ENCODE assay signal across 1 cellular context in the genomic region with DNA sequence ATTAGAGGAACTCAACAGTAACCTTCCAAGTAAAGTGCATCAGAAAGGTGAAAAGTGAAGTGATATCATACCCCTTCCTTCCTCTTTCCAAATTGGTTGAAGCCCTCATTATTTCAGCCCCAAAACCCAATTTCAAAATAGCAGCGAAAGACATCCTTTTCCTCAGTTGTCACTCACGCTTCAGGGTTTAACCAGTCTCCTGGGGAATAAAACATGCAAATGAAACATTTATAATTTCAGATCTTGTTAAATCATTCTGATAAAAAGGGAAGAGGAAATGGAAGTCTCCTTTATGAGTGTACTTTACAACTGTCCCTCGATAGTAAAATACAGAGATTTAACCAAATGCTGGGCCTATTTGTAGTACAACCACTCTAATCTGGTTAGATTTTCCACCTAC.
TF ChIP-seq lines count a peak whose summit lies in the region.

No MANE protein-coding gene starts in this region.

TF ChIP-seq in GM12878, 131 proteins besides CTCF, POLR2A, EP300 and RAD21 (continued from another document and continues in another):
- TF ChIP-seq EED (IDR thresholded peaks at IDR 0.05; ENCODE audit: low read depth) (0 out of 2 replicates have a peak, but pooled peaks have one; percentile 26), NFYA (IDR thresholded peaks at IDR 0.05; ENCODE audit: borderline replicate concordance, low read depth, low read length) (no peak), FOXK2 (IDR thresholded peaks at IDR 0.05) (no peak), SUZ12 (IDR thresholded peaks at IDR 0.05; ENCODE audit: unreplicated experiment) (no peak), SUPT20H (IDR thresholded peaks at IDR 0.05; ENCODE audit: borderline replicate concordance, control insufficient read depth, low read depth, low read length) (no peak), ATF7 (IDR thresholded peaks at IDR 0.05; ENCODE audit: low read depth) (no peak), ZBED1 (IDR thresholded peaks at IDR 0.05; ENCODE audit: borderline replicate concordance) (no peak), MYB (IDR thresholded peaks at IDR 0.05; ENCODE audit: borderline replicate concordance, low read depth, low read length) (no peak), WRNIP1 (IDR thresholded peaks at IDR 0.05; ENCODE audit: borderline replicate concordance, low read depth, low read length) (no peak), RELA (IDR thresholded peaks at IDR 0.05; ENCODE audit: borderline replicate concordance, partially characterized antibody) (no peak), LARP7 (IDR thresholded peaks at IDR 0.05) (no peak), SP1 (IDR thresholded peaks at IDR 0.05; ENCODE audit: low read depth, low read length) (no peak), CREB1 (IDR thresholded peaks at IDR 0.05; ENCODE audit: low read depth) (no peak), SREBF2 (IDR thresholded peaks at IDR 0.05; ENCODE audit: low read length) (no peak), SMC3 (IDR thresholded peaks at IDR 0.05; ENCODE audit: borderline replicate concordance, low read length) (no peak), SPI1 (IDR thresholded peaks at IDR 0.05; ENCODE audit: borderline replicate concordance, insufficient read depth, low read depth, low read length) (peak; percentile 49; the same call in 1 of the 2 replicates), HDAC2 (IDR thresholded peaks at IDR 0.05) (no peak), SMARCA5 (IDR thresholded peaks at IDR 0.05) (no peak), MTA2 (IDR thresholded peaks at IDR 0.05; ENCODE audit: low read depth) (0 out of 2 replicates have a peak, but pooled peaks have one; percentile 19), MXI1 (IDR thresholded peaks at IDR 0.05; ENCODE audit: low read depth, low read length) (no peak)
- TF ChIP-seq, protein P1, sequence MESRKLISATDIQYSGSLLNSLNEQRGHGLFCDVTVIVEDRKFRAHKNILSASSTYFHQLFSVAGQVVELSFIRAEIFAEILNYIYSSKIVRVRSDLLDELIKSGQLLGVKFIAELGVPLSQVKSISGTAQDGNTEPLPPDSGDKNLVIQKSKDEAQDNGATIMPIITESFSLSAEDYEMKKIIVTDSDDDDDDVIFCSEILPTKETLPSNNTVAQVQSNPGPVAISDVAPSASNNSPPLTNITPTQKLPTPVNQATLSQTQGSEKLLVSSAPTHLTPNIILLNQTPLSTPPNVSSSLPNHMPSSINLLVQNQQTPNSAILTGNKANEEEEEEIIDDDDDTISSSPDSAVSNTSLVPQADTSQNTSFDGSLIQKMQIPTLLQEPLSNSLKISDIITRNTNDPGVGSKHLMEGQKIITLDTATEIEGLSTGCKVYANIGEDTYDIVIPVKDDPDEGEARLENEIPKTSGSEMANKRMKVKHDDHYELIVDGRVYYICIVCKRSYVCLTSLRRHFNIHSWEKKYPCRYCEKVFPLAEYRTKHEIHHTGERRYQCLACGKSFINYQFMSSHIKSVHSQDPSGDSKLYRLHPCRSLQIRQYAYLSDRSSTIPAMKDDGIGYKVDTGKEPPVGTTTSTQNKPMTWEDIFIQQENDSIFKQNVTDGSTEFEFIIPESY (IDR thresholded peaks at IDR 0.05): no peak
- TF ChIP-seq, protein P2, sequence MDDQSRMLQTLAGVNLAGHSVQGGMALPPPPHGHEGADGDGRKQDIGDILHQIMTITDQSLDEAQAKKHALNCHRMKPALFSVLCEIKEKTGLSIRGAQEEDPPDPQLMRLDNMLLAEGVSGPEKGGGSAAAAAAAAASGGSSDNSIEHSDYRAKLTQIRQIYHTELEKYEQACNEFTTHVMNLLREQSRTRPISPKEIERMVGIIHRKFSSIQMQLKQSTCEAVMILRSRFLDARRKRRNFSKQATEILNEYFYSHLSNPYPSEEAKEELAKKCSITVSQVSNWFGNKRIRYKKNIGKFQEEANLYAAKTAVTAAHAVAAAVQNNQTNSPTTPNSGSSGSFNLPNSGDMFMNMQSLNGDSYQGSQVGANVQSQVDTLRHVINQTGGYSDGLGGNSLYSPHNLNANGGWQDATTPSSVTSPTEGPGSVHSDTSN (IDR thresholded peaks at IDR 0.05; ENCODE audit: insufficient replicate concordance, low read depth, low read length): no peak
- TF ChIP-seq, protein P3, sequence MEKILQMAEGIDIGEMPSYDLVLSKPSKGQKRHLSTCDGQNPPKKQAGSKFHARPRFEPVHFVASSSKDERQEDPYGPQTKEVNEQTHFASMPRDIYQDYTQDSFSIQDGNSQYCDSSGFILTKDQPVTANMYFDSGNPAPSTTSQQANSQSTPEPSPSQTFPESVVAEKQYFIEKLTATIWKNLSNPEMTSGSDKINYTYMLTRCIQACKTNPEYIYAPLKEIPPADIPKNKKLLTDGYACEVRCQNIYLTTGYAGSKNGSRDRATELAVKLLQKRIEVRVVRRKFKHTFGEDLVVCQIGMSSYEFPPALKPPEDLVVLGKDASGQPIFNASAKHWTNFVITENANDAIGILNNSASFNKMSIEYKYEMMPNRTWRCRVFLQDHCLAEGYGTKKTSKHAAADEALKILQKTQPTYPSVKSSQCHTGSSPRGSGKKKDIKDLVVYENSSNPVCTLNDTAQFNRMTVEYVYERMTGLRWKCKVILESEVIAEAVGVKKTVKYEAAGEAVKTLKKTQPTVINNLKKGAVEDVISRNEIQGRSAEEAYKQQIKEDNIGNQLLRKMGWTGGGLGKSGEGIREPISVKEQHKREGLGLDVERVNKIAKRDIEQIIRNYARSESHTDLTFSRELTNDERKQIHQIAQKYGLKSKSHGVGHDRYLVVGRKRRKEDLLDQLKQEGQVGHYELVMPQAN (conservative IDR thresholded peaks at IDR 0.05): no peak
- TF ChIP-seq, protein P4, sequence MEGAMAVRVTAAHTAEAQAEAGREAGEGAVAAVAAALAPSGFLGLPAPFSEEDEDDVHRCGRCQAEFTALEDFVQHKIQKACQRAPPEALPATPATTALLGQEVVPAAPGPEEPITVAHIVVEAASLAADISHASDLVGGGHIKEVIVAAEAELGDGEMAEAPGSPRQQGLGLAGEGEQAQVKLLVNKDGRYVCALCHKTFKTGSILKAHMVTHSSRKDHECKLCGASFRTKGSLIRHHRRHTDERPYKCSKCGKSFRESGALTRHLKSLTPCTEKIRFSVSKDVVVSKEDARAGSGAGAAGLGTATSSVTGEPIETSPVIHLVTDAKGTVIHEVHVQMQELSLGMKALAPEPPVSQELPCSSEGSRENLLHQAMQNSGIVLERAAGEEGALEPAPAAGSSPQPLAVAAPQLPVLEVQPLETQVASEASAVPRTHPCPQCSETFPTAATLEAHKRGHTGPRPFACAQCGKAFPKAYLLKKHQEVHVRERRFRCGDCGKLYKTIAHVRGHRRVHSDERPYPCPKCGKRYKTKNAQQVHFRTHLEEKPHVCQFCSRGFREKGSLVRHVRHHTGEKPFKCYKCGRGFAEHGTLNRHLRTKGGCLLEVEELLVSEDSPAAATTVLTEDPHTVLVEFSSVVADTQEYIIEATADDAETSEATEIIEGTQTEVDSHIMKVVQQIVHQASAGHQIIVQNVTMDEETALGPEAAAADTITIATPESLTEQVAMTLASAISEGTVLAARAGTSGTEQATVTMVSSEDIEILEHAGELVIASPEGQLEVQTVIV (IDR thresholded peaks at IDR 0.05; ENCODE audit: borderline replicate concordance, partially characterized antibody): no peak
- TF ChIP-seq, protein P5, sequence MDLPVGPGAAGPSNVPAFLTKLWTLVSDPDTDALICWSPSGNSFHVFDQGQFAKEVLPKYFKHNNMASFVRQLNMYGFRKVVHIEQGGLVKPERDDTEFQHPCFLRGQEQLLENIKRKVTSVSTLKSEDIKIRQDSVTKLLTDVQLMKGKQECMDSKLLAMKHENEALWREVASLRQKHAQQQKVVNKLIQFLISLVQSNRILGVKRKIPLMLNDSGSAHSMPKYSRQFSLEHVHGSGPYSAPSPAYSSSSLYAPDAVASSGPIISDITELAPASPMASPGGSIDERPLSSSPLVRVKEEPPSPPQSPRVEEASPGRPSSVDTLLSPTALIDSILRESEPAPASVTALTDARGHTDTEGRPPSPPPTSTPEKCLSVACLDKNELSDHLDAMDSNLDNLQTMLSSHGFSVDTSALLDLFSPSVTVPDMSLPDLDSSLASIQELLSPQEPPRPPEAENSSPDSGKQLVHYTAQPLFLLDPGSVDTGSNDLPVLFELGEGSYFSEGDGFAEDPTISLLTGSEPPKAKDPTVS (IDR thresholded peaks at IDR 0.05; ENCODE audit: low read depth, low read length): no peak
- TF ChIP-seq, protein P6, sequence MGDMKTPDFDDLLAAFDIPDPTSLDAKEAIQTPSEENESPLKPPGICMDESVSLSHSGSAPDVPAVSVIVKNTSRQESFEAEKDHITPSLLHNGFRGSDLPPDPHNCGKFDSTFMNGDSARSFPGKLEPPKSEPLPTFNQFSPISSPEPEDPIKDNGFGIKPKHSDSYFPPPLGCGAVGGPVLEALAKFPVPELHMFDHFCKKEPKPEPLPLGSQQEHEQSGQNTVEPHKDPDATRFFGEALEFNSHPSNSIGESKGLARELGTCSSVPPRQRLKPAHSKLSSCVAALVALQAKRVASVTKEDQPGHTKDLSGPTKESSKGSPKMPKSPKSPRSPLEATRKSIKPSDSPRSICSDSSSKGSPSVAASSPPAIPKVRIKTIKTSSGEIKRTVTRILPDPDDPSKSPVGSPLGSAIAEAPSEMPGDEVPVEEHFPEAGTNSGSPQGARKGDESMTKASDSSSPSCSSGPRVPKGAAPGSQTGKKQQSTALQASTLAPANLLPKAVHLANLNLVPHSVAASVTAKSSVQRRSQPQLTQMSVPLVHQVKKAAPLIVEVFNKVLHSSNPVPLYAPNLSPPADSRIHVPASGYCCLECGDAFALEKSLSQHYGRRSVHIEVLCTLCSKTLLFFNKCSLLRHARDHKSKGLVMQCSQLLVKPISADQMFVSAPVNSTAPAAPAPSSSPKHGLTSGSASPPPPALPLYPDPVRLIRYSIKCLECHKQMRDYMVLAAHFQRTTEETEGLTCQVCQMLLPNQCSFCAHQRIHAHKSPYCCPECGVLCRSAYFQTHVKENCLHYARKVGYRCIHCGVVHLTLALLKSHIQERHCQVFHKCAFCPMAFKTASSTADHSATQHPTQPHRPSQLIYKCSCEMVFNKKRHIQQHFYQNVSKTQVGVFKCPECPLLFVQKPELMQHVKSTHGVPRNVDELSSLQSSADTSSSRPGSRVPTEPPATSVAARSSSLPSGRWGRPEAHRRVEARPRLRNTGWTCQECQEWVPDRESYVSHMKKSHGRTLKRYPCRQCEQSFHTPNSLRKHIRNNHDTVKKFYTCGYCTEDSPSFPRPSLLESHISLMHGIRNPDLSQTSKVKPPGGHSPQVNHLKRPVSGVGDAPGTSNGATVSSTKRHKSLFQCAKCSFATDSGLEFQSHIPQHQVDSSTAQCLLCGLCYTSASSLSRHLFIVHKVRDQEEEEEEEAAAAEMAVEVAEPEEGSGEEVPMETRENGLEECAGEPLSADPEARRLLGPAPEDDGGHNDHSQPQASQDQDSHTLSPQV (IDR thresholded peaks at IDR 0.05): no peak
- TF ChIP-seq, protein P7, sequence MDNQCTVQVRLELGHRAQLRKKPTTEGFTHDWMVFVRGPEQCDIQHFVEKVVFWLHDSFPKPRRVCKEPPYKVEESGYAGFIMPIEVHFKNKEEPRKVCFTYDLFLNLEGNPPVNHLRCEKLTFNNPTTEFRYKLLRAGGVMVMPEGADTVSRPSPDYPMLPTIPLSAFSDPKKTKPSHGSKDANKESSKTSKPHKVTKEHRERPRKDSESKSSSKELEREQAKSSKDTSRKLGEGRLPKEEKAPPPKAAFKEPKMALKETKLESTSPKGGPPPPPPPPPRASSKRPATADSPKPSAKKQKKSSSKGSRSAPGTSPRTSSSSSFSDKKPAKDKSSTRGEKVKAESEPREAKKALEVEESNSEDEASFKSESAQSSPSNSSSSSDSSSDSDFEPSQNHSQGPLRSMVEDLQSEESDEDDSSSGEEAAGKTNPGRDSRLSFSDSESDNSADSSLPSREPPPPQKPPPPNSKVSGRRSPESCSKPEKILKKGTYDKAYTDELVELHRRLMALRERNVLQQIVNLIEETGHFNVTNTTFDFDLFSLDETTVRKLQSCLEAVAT (IDR thresholded peaks at IDR 0.05): no peak
- TF ChIP-seq, protein P8, sequence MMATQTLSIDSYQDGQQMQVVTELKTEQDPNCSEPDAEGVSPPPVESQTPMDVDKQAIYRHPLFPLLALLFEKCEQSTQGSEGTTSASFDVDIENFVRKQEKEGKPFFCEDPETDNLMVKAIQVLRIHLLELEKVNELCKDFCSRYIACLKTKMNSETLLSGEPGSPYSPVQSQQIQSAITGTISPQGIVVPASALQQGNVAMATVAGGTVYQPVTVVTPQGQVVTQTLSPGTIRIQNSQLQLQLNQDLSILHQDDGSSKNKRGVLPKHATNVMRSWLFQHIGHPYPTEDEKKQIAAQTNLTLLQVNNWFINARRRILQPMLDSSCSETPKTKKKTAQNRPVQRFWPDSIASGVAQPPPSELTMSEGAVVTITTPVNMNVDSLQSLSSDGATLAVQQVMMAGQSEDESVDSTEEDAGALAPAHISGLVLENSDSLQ (IDR thresholded peaks at IDR 0.05): peak; percentile 68
- TF ChIP-seq, protein P9, sequence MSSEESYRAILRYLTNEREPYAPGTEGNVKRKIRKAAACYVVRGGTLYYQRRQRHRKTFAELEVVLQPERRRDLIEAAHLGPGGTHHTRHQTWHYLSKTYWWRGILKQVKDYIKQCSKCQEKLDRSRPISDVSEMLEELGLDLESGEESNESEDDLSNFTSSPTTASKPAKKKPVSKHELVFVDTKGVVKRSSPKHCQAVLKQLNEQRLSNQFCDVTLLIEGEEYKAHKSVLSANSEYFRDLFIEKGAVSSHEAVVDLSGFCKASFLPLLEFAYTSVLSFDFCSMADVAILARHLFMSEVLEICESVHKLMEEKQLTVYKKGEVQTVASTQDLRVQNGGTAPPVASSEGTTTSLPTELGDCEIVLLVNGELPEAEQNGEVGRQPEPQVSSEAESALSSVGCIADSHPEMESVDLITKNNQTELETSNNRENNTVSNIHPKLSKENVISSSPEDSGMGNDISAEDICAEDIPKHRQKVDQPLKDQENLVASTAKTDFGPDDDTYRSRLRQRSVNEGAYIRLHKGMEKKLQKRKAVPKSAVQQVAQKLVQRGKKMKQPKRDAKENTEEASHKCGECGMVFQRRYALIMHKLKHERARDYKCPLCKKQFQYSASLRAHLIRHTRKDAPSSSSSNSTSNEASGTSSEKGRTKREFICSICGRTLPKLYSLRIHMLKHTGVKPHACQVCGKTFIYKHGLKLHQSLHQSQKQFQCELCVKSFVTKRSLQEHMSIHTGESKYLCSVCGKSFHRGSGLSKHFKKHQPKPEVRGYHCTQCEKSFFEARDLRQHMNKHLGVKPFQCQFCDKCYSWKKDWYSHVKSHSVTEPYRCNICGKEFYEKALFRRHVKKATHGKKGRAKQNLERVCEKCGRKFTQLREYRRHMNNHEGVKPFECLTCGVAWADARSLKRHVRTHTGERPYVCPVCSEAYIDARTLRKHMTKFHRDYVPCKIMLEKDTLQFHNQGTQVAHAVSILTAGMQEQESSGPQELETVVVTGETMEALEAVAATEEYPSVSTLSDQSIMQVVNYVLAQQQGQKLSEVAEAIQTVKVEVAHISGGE (CRISPR knock-in tag; IDR thresholded peaks at IDR 0.05): no peak
- TF ChIP-seq, protein P10, sequence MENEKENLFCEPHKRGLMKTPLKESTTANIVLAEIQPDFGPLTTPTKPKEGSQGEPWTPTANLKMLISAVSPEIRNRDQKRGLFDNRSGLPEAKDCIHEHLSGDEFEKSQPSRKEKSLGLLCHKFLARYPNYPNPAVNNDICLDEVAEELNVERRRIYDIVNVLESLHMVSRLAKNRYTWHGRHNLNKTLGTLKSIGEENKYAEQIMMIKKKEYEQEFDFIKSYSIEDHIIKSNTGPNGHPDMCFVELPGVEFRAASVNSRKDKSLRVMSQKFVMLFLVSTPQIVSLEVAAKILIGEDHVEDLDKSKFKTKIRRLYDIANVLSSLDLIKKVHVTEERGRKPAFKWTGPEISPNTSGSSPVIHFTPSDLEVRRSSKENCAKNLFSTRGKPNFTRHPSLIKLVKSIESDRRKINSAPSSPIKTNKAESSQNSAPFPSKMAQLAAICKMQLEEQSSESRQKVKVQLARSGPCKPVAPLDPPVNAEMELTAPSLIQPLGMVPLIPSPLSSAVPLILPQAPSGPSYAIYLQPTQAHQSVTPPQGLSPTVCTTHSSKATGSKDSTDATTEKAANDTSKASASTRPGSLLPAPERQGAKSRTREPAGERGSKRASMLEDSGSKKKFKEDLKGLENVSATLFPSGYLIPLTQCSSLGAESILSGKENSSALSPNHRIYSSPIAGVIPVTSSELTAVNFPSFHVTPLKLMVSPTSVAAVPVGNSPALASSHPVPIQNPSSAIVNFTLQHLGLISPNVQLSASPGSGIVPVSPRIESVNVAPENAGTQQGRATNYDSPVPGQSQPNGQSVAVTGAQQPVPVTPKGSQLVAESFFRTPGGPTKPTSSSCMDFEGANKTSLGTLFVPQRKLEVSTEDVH (IDR thresholded peaks at IDR 0.05; ENCODE audit: low read depth, partially characterized antibody): no peak
